In genomic region chr12:56321027-56321426, GRCh38 we compare ENCODE assay signal across 23 cellular contexts. TPM values are rescaled to one million over a fixed set of nuclear protein-coding genes. Genes with fewer than 3 reads are reported as not detected.
DNase-seq lines count a peak whose midpoint lies in the region; ATAC-seq and TF ChIP-seq lines count a peak whose summit lies in the region.
"Had no signal": no experiment of that assay in that cellular context is flagged by ENCODE, and none has a peak within 500 bp of the region (broad histone marks: within the 10 kb centered on the region; RNA-seq: fewer than 3 reads in every experiment).

No MANE protein-coding gene starts in this region.

- no peaks in the 10 kb centered on the region for H4K20me1 ChIP-seq in osteoblast (ENCODE audit: insufficient read depth, low read length)

- CTCF ChIA-PET in MCF 10A (lab: Yijun Ruan, JAX), result interaction anchor here (0.6 to 1.2 kb wide), 2 partner anchors 31 to 143 kb away, joined by 3 read pairs; no protein-coding TSS in a partner anchor

- intact Hi-C loops in MCF 10A (cut with micrococcal nuclease) (no loop called here), breast epithelium (cut with DNase I; ENCODE audit: low total_unique reads) (no loop called here)

- H3K36me3 Mint-ChIP-seq in MCF 10A (ENCODE audit: insufficient read depth, unreplicated experiment), result peaks cover 50% of the 10 kb centered on the region
- H3K36me3 Mint-ChIP-seq in activated T-helper 17 cell treated with anti-CD3 and anti-CD28 coated beads, Interleukin-2, amount 50 U/mL, for 72 hours (ENCODE audit: low read depth), result peaks cover 38% of the 10 kb centered on the region

- no peaks in the 10 kb centered on the region for H3K79me2 ChIP-seq in osteoblast (ENCODE audit: insufficient read depth, low read length)

- H3K27ac ChIP-seq in breast epithelium (no peak overlapping the region), osteoblast (ENCODE audit: low read depth, low read length) (no peak overlapping the region)
- H3K27ac ChIP-seq: ascending aorta, esophagus squamous epithelium, spleen, testis, VCaP had no signal

- no peaks in the 10 kb centered on the region for H3K9me3 Mint-ChIP-seq in MCF 10A (ENCODE audit: unreplicated experiment)
- no peaks in the 10 kb centered on the region for H3K9me3 Mint-ChIP-seq in activated T-helper 17 cell treated with anti-CD3 and anti-CD28 coated beads, Interleukin-2, amount 50 U/mL, for 72 hours
- H3K9me3 Mint-ChIP-seq: T-cell had no signal

- no peak for TF ChIP-seq CTCF in MCF 10A (IDR thresholded peaks at IDR 0.05; ENCODE audit: unreplicated experiment)
- no peak for TF ChIP-seq CTCF in breast epithelium (IDR thresholded peaks at IDR 0.05)
- TF ChIP-seq CTCF in osteoblast (IDR thresholded peaks at IDR 0.05; ENCODE audit: extremely low read depth, low read depth, low read length), result no peak

- no peaks in the 10 kb centered on the region for H3K27me3 ChIP-seq in breast epithelium
- H3K27me3 ChIP-seq in osteoblast (ENCODE audit: insufficient read depth, low read length), result no peaks in the 10 kb centered on the region
- H3K27me3 ChIP-seq: ascending aorta, esophagus squamous epithelium, left lung, spleen, testis had no signal

- H3K9me3 ChIP-seq in breast epithelium, result no peaks in the 10 kb centered on the region
- H3K9me3 ChIP-seq in osteoblast (ENCODE audit: low read depth, low read length), result no peaks in the 10 kb centered on the region
- H3K9me3 ChIP-seq: ascending aorta, esophagus squamous epithelium, left lung, spleen, testis had no signal

- H3K27me3 Mint-ChIP-seq in MCF 10A (ENCODE audit: insufficient read depth, unreplicated experiment), result no peaks in the 10 kb centered on the region
- no peaks in the 10 kb centered on the region for H3K27me3 Mint-ChIP-seq in activated T-helper 17 cell treated with anti-CD3 and anti-CD28 coated beads, Interleukin-2, amount 50 U/mL, for 72 hours
- H3K27me3 Mint-ChIP-seq: T-cell had no signal

- H3K4me3 Mint-ChIP-seq in MCF 10A (ENCODE audit: unreplicated experiment), result no peak overlapping the region
- no peak overlapping the region for H3K4me3 Mint-ChIP-seq in activated T-helper 17 cell treated with anti-CD3 and anti-CD28 coated beads, Interleukin-2, amount 50 U/mL, for 72 hours
- H3K4me3 Mint-ChIP-seq: T-cell had no signal

- no peaks in the 10 kb centered on the region for H3K4me1 ChIP-seq in breast epithelium
- H3K4me1 ChIP-seq in osteoblast (ENCODE audit: insufficient read depth, low read length), result no peaks in the 10 kb centered on the region
- H3K4me1 ChIP-seq: ascending aorta, testis had no signal

- H3K36me3 ChIP-seq in breast epithelium, result peaks cover 22% of the 10 kb centered on the region
- H3K36me3 ChIP-seq in osteoblast (ENCODE audit: insufficient read depth, low read length), result peaks cover 28% of the 10 kb centered on the region

- peak; percentile 69 for ATAC-seq in activated T-helper 17 cell treated with anti-CD3 and anti-CD28 coated beads, Interleukin-2, amount 50 U/mL, for 72 hours (replicated peaks)
- ATAC-seq in stimulated activated naive CD8-positive, alpha-beta T cell treated with anti-CD3 and anti-CD28 coated beads, Interleukin-15, Interleukin-2, amounts not matched to agents 100 U/mL and 50 U/mL, for 24 hours, result peak; percentile 6
- ATAC-seq in HG03135 (IDR thresholded peaks at IDR 0.05; ENCODE audit: unreplicated experiment) (no peak), HG03439 (IDR thresholded peaks at IDR 0.05; ENCODE audit: unreplicated experiment) (no peak)
- ATAC-seq: left lung, T-cell had no signal

- H3K4me2 ChIP-seq in osteoblast (ENCODE audit: insufficient read depth, low read length), result no peak overlapping the region

- H3K4me1 Mint-ChIP-seq in MCF 10A (ENCODE audit: insufficient read depth, unreplicated experiment), result no peaks in the 10 kb centered on the region
- peaks cover 6% of the 10 kb centered on the region for H3K4me1 Mint-ChIP-seq in activated T-helper 17 cell treated with anti-CD3 and anti-CD28 coated beads, Interleukin-2, amount 50 U/mL, for 72 hours

- TF ChIP-seq POLR2A in breast epithelium (IDR thresholded peaks at IDR 0.05), result no peak

- H3K4me3 ChIP-seq in breast epithelium (no peak overlapping the region), osteoblast (ENCODE audit: insufficient read depth, low read length) (no peak overlapping the region)
- H3K4me3 ChIP-seq: ascending aorta, esophagus squamous epithelium, left lung, spleen, testis had no signal

- DNase-seq in MCF 10A (ENCODE audit: unreplicated experiment), result peak; percentile 38
- no peak for DNase-seq in breast epithelium (ENCODE audit: low spot score in 2 of 2)
- peak; percentile 32 for DNase-seq in M059J (ENCODE audit: low read depth)
- no peak for DNase-seq in stimulated activated naive CD8-positive, alpha-beta T cell treated with anti-CD3 and anti-CD28 coated beads, Interleukin-15, Interleukin-2, amounts not matched to agents 100 U/mL and 50 U/mL, for 24 hours
- DNase-seq in osteoblast (ENCODE audit: insufficient read length, low spot score, missing footprints), result no peak
- DNase-seq: activated effector memory CD4-positive, alpha-beta T cell treated with anti-CD3 and anti-CD28 coated beads, Interleukin-2, amount 50 U/mL, for 16 hours; effector CD8-positive, alpha-beta T cell; esophagus squamous epithelium; glutamatergic neuron; KG1; left lung; NCI-H1105; NCI-H510A; Right ventricle myocardium superior; spleen; T-cell; testis had no signal

- no peak overlapping the region for H2AFZ ChIP-seq in osteoblast (ENCODE audit: low read length)

- POLR2A ChIA-PET in MCF 10A (lab: Yijun Ruan, JAX), result interaction anchor here (8.3 kb wide), 1 partner anchor 11 kb away, joined by 79 read pairs; the partner anchor contains the start of gene PAN2

- H3K27ac Mint-ChIP-seq in MCF 10A (ENCODE audit: low read depth, unreplicated experiment), result no peak overlapping the region
- H3K27ac Mint-ChIP-seq in activated T-helper 17 cell treated with anti-CD3 and anti-CD28 coated beads, Interleukin-2, amount 50 U/mL, for 72 hours, result no peak overlapping the region
- H3K27ac Mint-ChIP-seq: T-cell had no signal

- BruUV-seq in MCF 10A (replicated peaks; lab: Mats Ljungman, UMichigan), result no TSS peak

RNA-seq across cellular contexts. Expression of gene CNPY2, which starts 5.2 kb away (rescaled TPM):
- total RNA-seq in MCF 10A (2022) (169 and 210 TPM in 2 replicates), breast epithelium (10 to 100 TPM; 69.9 to 86.1 (median 85.9) TPM), osteoblast (82.5 and 83.7 TPM in 2 replicates)
- 182 and 223 TPM in 2 replicates for total RNA-seq in M059J (2014; rRNA removed; shearing (Covaris generic))
- 100 to 1,000 TPM in 1 of 2 donors, 10 to 100 TPM in 1; 86.5 to 165 TPM for total RNA-seq in activated T-helper 17 cell treated with anti-CD3 and anti-CD28 coated beads, Interleukin-2, amount 50 U/mL, for 72 hours

RNA-seq across cellular contexts. Expression of gene PAN2, which starts 12.8 kb away (rescaled TPM):
- total RNA-seq in MCF 10A (2022), result 72.9 and 80.1 TPM in 2 replicates
- 10 to 100 TPM; 44.3 to 84.4 (median 54.1) TPM for total RNA-seq in breast epithelium
- total RNA-seq in M059J (2014; rRNA removed; shearing (Covaris generic)), result 5.1 and 10.2 TPM in 2 replicates
- total RNA-seq in activated T-helper 17 cell treated with anti-CD3 and anti-CD28 coated beads, Interleukin-2, amount 50 U/mL, for 72 hours, result 10 to 100 TPM; 24.4 to 74.5 TPM
- 10.5 and 19.2 TPM in 2 replicates for total RNA-seq in osteoblast

RNA-seq across cellular contexts. Expression of gene IL23A, which starts 17.7 kb away (rescaled TPM):
- total RNA-seq in MCF 10A (2022) (0.61 and 1.7 TPM in 2 replicates), breast epithelium (under 1 TPM in 1 of 3 donors, not detected in 2; 0.88 TPM), osteoblast (not detected in 2 replicates)
- total RNA-seq in M059J (2014; rRNA removed; shearing (Covaris generic)), result not detected in 2 replicates
- 10 to 100 TPM in 1 of 2 donors, 1 to 10 TPM in 1; 9.8 to 67.1 TPM for total RNA-seq in activated T-helper 17 cell treated with anti-CD3 and anti-CD28 coated beads, Interleukin-2, amount 50 U/mL, for 72 hours
- total RNA-seq: ascending aorta, cerebellum, Right ventricle myocardium superior had no signal

RNA-seq across cellular contexts. Expression of gene CS, which starts 20.9 kb away (rescaled TPM):
- total RNA-seq in MCF 10A (2022) (213 and 257 TPM in 2 replicates), breast epithelium (100 to 1,000 TPM in 2 of 3 donors, 10 to 100 TPM in 1; 79.2 to 132 (median 103) TPM), osteoblast (106 and 114 TPM in 2 replicates)
- total RNA-seq in M059J (2014; rRNA removed; shearing (Covaris generic)), result 120 and 153 TPM in 2 replicates
- total RNA-seq in activated T-helper 17 cell treated with anti-CD3 and anti-CD28 coated beads, Interleukin-2, amount 50 U/mL, for 72 hours, result 100 to 1,000 TPM; 230 to 363 TPM

RNA-seq across cellular contexts. Expression of gene STAT2, which starts 38.9 kb away (rescaled TPM):
- total RNA-seq in MCF 10A (2022) (61.2 and 101 TPM in 2 replicates), breast epithelium (100 to 1,000 TPM; 198 to 207 (median 198) TPM), osteoblast (567 and 652 TPM in 2 replicates)
- 354 and 382 TPM in 2 replicates for total RNA-seq in M059J (2014; rRNA removed; shearing (Covaris generic))
- total RNA-seq in activated T-helper 17 cell treated with anti-CD3 and anti-CD28 coated beads, Interleukin-2, amount 50 U/mL, for 72 hours, result 100 to 1,000 TPM in 1 of 2 donors, 10 to 100 TPM in 1; 85.0 to 144 TPM

Comparison
In these comparisons a context has a peak if more than half of its experiments do, and no peak if none do; other contexts are left out.
1. DNase-seq: peak in MCF 10A (single experiment) and M059J (single experiment); none in breast epithelium (0 of 2), stimulated activated naive CD8-positive, alpha-beta T cell treated with anti-CD3 and anti-CD28 coated beads, Interleukin-15, Interleukin-2, amounts not matched to agents 100 U/mL and 50 U/mL, for 24 hours (single experiment) and osteoblast (single experiment).
2. ATAC-seq: peak in activated T-helper 17 cell treated with anti-CD3 and anti-CD28 coated beads, Interleukin-2, amount 50 U/mL, for 72 hours (single experiment) and stimulated activated naive CD8-positive, alpha-beta T cell treated with anti-CD3 and anti-CD28 coated beads, Interleukin-15, Interleukin-2, amounts not matched to agents 100 U/mL and 50 U/mL, for 24 hours (single experiment); none in HG03135 (single experiment) and HG03439 (single experiment).